In the genomic region with DNA sequence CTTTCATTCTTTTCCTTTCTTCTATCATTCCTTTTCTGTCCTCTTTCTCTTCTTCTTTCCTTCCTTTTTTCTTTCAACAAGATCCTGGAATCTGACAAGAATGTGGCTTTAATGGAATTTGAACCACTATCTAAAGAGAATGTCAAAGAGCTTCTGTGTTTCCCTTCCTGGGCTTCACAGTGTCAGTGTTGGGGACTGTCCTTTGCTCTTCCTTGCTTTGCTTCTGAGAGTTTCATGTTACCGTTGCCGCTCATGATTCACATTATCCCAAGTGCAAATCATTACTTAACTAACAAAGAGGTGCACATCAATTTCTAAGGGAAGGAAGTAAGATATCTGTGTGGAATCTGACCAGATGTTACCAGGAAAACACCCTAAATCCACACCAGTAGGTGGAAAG, we compare ENCODE assay signal across 1 cellular context.
TF ChIP-seq lines count a peak whose summit lies in the region.

No MANE protein-coding gene starts in this region.

TF ChIP-seq in H1, 55 proteins besides CTCF, POLR2A, EP300 and RAD21:
- TF ChIP-seq ZNF274 (IDR thresholded peaks at IDR 0.05; ENCODE audit: borderline replicate concordance, extremely low read depth, low read length) (no peak), SRF (IDR thresholded peaks at IDR 0.05; ENCODE audit: low read depth, low read length) (no peak), PHF8 (conservative IDR thresholded peaks at IDR 0.05; ENCODE audit: low read depth, low read length) (no peak), SP1 (IDR thresholded peaks at IDR 0.05; ENCODE audit: low read depth, low read length) (no peak), EZH2 (IDR thresholded peaks at IDR 0.05; ENCODE audit: low read depth, low read length, severe bottlenecking) (no peak), CEBPB (IDR thresholded peaks at IDR 0.05; ENCODE audit: low read depth, low read length) (no peak), RFX5 (IDR thresholded peaks at IDR 0.05; ENCODE audit: borderline replicate concordance, low read depth, low read length) (no peak), SP4 (IDR thresholded peaks at IDR 0.05; ENCODE audit: low read length) (no peak), TAF7 (optimal IDR thresholded peaks at IDR 0.05; ENCODE audit: borderline replicate concordance, low read depth, low read length) (no peak), EGR1 (IDR thresholded peaks at IDR 0.05; ENCODE audit: borderline replicate concordance, low read depth, low read length) (no peak), FOSL1 (IDR thresholded peaks at IDR 0.05; ENCODE audit: insufficient read depth, low read depth, low read length) (no peak), CREB1 (IDR thresholded peaks at IDR 0.05) (no peak), GABPA (IDR thresholded peaks at IDR 0.05; ENCODE audit: borderline replicate concordance, insufficient read depth, low read length) (no peak), TBP (IDR thresholded peaks at IDR 0.05; ENCODE audit: low read depth, low read length) (no peak), SIN3A (conservative IDR thresholded peaks at IDR 0.05 in 1 of 2, IDR thresholded peaks at IDR 0.05 in 1 of 2; ENCODE audit: low read depth in 1 of 2, low read length in 2 of 2) (no peak), POLR2AphosphoS5 (IDR thresholded peaks at IDR 0.05; ENCODE audit: low read depth, low read length) (no peak)
- TF ChIP-seq, protein P1, sequence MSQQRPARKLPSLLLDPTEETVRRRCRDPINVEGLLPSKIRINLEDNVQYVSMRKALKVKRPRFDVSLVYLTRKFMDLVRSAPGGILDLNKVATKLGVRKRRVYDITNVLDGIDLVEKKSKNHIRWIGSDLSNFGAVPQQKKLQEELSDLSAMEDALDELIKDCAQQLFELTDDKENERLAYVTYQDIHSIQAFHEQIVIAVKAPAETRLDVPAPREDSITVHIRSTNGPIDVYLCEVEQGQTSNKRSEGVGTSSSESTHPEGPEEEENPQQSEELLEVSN (IDR thresholded peaks at IDR 0.05), result no peak
